Comparison of ENCODE assay signal across 9 cellular contexts in genomic region chr12:110591508-110592051, GRCh38. TPM values are rescaled to one million over a fixed set of nuclear protein-coding genes. Genes with fewer than 3 reads are reported as not detected.
DNase-seq lines count a peak whose midpoint lies in the region; ATAC-seq and TF ChIP-seq lines count a peak whose summit lies in the region.
"Had no signal": no experiment of that assay in that cellular context is flagged by ENCODE, and none has a peak within 500 bp of the region (broad histone marks: within the 10 kb centered on the region; RNA-seq: fewer than 3 reads in every experiment).

No MANE protein-coding gene starts in this region.

- no peak for TF ChIP-seq POLR2A in adrenal gland (IDR thresholded peaks at IDR 0.05)

- no peak for TF ChIP-seq CTCF in adrenal gland (IDR thresholded peaks at IDR 0.05)
- no peak for TF ChIP-seq CTCF in lung (IDR thresholded peaks at IDR 0.05; ENCODE audit: control extremely low read depth, extremely low read depth)
- no peak for TF ChIP-seq CTCF in upper lobe of right lung (IDR thresholded peaks at IDR 0.05)

- H3K9me3 Mint-ChIP-seq in activated naive CD4-positive, alpha-beta T cell treated with anti-CD3 and anti-CD28 coated beads, Interleukin-2, amount 50 U/mL, for 24 hours: no peaks in the 10 kb centered on the region

- ATAC-seq in lung (ENCODE audit: insufficient read depth, low FRiP score) (peak; percentile 42), upper lobe of right lung (peak; percentile 85)

- H3K27ac Mint-ChIP-seq in activated naive CD4-positive, alpha-beta T cell treated with anti-CD3 and anti-CD28 coated beads, Interleukin-2, amount 50 U/mL, for 24 hours: peak overlapping the region; percentile 97

- H3K4me1 ChIP-seq in adrenal gland (replicated peaks in 1 of 2): peaks cover 21 to 22% of the 10 kb centered on the region in 2 donors
- peaks cover 0 to 1% of the 10 kb centered on the region in 2 donors for H3K4me1 ChIP-seq in lung (ENCODE audit: control insufficient read depth in 2 of 2, insufficient read depth in 2 of 2, low read length in 2 of 2)
- peaks cover 20% of the 10 kb centered on the region for H3K4me1 ChIP-seq in upper lobe of right lung

- no peaks in the 10 kb centered on the region for H3K9me3 ChIP-seq in adrenal gland (replicated peaks in 1 of 3)
- H3K9me3 ChIP-seq in lung (ENCODE audit: control insufficient read depth in 2 of 2, insufficient read depth in 1 of 2, low read length in 1 of 2): no peaks in the 10 kb centered on the region
- no peaks in the 10 kb centered on the region for H3K9me3 ChIP-seq in upper lobe of right lung

- H3K4me3 Mint-ChIP-seq in activated naive CD4-positive, alpha-beta T cell treated with anti-CD3 and anti-CD28 coated beads, Interleukin-2, amount 50 U/mL, for 24 hours: no peak overlapping the region

- H3K4me3 ChIP-seq in adrenal gland: no peak overlapping the region
- H3K4me3 ChIP-seq in lung: no peak overlapping the region
- H3K4me3 ChIP-seq in upper lobe of right lung: no peak overlapping the region

- no peaks in the 10 kb centered on the region for H3K27me3 Mint-ChIP-seq in activated naive CD4-positive, alpha-beta T cell treated with anti-CD3 and anti-CD28 coated beads, Interleukin-2, amount 50 U/mL, for 24 hours

- H3K4me1 Mint-ChIP-seq in activated naive CD4-positive, alpha-beta T cell treated with anti-CD3 and anti-CD28 coated beads, Interleukin-2, amount 50 U/mL, for 24 hours: peaks cover 29% of the 10 kb centered on the region

- H3K27ac ChIP-seq in adrenal gland: peak overlapping the region; percentile 19 to 90 (median 75)
- H3K27ac ChIP-seq in lung (ENCODE audit: low read depth in 1 of 2, low read length in 1 of 2): peak overlapping the region in 1 of 2 donors; percentile 89
- peak overlapping the region; percentile 82 for H3K27ac ChIP-seq in upper lobe of right lung

- no peak for DNase-seq in activated naive CD4-positive, alpha-beta T cell (lab: John Stamatoyannopoulos, UW)
- DNase-seq in adrenal gland (no peak), lung (ENCODE audit: low spot score) (peak; percentile 54), upper lobe of right lung (no peak), AG20443 (ENCODE audit: low spot score) (no peak), OCI-M1 (lab: John Stamatoyannopoulos, UW) (no peak), GDM1 (lab: John Stamatoyannopoulos, UW) (no peak)
- DNase-seq: stimulated activated CD4-positive, alpha-beta T cell treated with anti-CD3 and anti-CD28 coated beads, Interleukin-2, amount 100 ng/mL, for 48 hours had no signal

- no peaks in the 10 kb centered on the region for H3K36me3 Mint-ChIP-seq in activated naive CD4-positive, alpha-beta T cell treated with anti-CD3 and anti-CD28 coated beads, Interleukin-2, amount 50 U/mL, for 24 hours

- intact Hi-C loops in adrenal gland (cut with DNase I): no loop called here
- intact Hi-C loops in upper lobe of right lung (cut with DNase I): no loop called here

- 27 to 42% (median 39%) methylated on average over 7 of the region's 7 CpGs for WGBS in adrenal gland, 4 donors
- 61 to 75% methylated on average over 7 of the region's 7 CpGs for WGBS in lung, 2 donors

- H3K27me3 ChIP-seq in adrenal gland: no peaks in the 10 kb centered on the region
- H3K27me3 ChIP-seq in lung (ENCODE audit: control insufficient read depth, insufficient read depth): no peaks in the 10 kb centered on the region
- no peaks in the 10 kb centered on the region for H3K27me3 ChIP-seq in upper lobe of right lung

- H3K36me3 ChIP-seq in adrenal gland (replicated peaks in 1 of 2) (no peaks in the 10 kb centered on the region), lung (ENCODE audit: control insufficient read depth in 2 of 2, insufficient read depth in 2 of 2, low read length in 2 of 2) (no peaks in the 10 kb centered on the region), upper lobe of right lung (no peaks in the 10 kb centered on the region)

RNA-seq across cellular contexts. Expression of gene PPTC7, which starts 8.5 kb away (rescaled TPM):
- total RNA-seq in adrenal gland (10 to 100 TPM; 13.9 to 29.9 (median 23.5) TPM), lung (10 to 100 TPM; 23.3 to 23.4 TPM), upper lobe of right lung (26.4 TPM)
- polyA plus RNA-seq in adrenal gland (10 to 100 TPM in 1 of 3 donors, 1 to 10 TPM in 2; 7.1 to 43.4 (median 7.9) TPM), lung (10 to 100 TPM in 1 of 2 donors, 1 to 10 TPM in 1; 7.1 to 15.3 TPM)

RNA-seq across cellular contexts. Expression of gene TCTN1, which starts 22.3 kb away (rescaled TPM):
- 10 to 100 TPM; 37.3 to 79.4 (median 49.7) TPM for total RNA-seq in adrenal gland
- polyA plus RNA-seq in adrenal gland: 100 to 1,000 TPM in 2 of 3 donors, 10 to 100 TPM in 1; 69.3 to 174 (median 142) TPM
- total RNA-seq in lung: 10 to 100 TPM; 56.9 to 79.2 TPM
- 10 to 100 TPM; 22.0 to 31.6 TPM for polyA plus RNA-seq in lung
- 30.4 TPM for total RNA-seq in upper lobe of right lung
